Comparison of ENCODE assay signal across 1 cellular context in the genomic region with DNA sequence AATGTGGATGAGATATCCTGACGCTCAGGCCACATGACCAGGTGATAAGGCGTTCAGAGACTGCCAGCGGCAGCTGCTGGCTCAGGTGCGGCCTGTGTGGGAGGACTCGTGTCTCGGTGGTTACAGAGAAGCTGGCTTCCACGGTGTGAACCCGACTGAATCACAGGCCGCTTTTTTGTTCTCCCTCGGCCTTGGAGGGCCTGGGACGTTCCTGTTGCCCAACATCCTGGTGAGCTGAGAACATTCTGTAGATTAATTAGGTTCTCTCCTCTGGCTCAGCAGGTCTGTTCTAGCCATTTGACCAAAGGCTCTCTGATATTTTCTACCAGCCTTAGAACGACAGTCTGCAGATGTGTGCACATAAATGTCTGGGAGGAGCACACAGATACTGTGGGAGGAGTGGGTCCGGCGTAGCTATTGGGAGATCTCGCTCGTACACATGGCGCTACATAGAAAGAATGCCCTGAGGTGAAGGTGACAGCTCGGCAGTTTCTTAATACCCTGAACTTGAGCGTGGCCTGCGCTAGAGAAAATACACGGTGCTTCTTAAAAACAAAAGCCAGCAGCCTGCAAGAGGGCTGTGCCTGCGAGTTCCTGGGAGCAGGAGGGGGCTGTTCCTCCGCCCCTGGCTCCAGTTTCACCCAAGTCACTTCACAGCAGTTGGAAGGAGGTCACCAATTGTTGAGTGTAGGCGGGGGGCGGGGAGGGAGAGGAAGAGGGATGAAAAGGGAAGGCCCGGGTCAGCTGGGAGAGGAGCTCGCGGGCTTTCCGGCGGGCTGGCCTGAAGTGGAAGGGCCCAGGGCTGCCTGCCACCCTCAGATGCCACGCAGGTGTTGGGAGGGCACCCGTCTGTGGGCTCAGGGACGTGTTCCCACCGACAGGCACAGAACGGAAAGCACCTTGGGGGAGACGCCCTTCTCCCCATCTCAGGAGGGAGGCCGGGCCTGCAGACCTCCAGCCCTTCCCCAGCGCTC.
TF ChIP-seq lines count a peak whose summit lies in the region.

No MANE protein-coding gene starts in this region.

TF ChIP-seq in H1, 55 proteins besides CTCF, POLR2A, EP300 and RAD21 (continued from another document):
- TF ChIP-seq, protein P1, sequence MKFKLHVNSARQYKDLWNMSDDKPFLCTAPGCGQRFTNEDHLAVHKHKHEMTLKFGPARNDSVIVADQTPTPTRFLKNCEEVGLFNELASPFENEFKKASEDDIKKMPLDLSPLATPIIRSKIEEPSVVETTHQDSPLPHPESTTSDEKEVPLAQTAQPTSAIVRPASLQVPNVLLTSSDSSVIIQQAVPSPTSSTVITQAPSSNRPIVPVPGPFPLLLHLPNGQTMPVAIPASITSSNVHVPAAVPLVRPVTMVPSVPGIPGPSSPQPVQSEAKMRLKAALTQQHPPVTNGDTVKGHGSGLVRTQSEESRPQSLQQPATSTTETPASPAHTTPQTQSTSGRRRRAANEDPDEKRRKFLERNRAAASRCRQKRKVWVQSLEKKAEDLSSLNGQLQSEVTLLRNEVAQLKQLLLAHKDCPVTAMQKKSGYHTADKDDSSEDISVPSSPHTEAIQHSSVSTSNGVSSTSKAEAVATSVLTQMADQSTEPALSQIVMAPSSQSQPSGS (IDR thresholded peaks at IDR 0.05; ENCODE audit: low read length) = no peak
- TF ChIP-seq HDAC2 (IDR thresholded peaks at IDR 0.05; ENCODE audit: borderline replicate concordance in 1 of 2, low read depth in 2 of 2, low read length in 2 of 2) = no peak
- TF ChIP-seq SP4 (IDR thresholded peaks at IDR 0.05; ENCODE audit: low read length) = no peak
- no peak for TF ChIP-seq POU5F1 (IDR thresholded peaks at IDR 0.05; ENCODE audit: low read depth, low read length)
- TF ChIP-seq TEAD4 (IDR thresholded peaks at IDR 0.05; ENCODE audit: low read depth, low read length) = no peak
- no peak for TF ChIP-seq YY1 (IDR thresholded peaks at IDR 0.05; ENCODE audit: low read depth, low read length)
- TF ChIP-seq, protein P2, sequence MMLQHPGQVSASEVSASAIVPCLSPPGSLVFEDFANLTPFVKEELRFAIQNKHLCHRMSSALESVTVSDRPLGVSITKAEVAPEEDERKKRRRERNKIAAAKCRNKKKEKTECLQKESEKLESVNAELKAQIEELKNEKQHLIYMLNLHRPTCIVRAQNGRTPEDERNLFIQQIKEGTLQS (IDR thresholded peaks at IDR 0.05; ENCODE audit: insufficient read depth, low read depth, low read length) = no peak
- TF ChIP-seq RXRA (IDR thresholded peaks at IDR 0.05; ENCODE audit: insufficient read depth, low read depth, low read length) = no peak
- TF ChIP-seq ASH2L (IDR thresholded peaks at IDR 0.05; ENCODE audit: low read length) = peak; percentile 71
- TF ChIP-seq RBBP5 (IDR thresholded peaks at IDR 0.05; ENCODE audit: borderline replicate concordance, low read depth, low read length) = no peak
- TF ChIP-seq GTF2F1 (IDR thresholded peaks at IDR 0.05; ENCODE audit: borderline replicate concordance, low read depth, low read length) = no peak
- TF ChIP-seq CTBP2 (IDR thresholded peaks at IDR 0.05; ENCODE audit: borderline replicate concordance, insufficient read depth, insufficient read length, low read length) = no peak
- peak; percentile 51 for TF ChIP-seq KDM4A (IDR thresholded peaks at IDR 0.05; ENCODE audit: low read depth, low read length, severe bottlenecking)
- no peak for TF ChIP-seq SRF (IDR thresholded peaks at IDR 0.05; ENCODE audit: low read depth, low read length)
- no peak for TF ChIP-seq FOSL1 (IDR thresholded peaks at IDR 0.05; ENCODE audit: insufficient read depth, low read depth, low read length)
- no peak for TF ChIP-seq USF2 (IDR thresholded peaks at IDR 0.05; ENCODE audit: low read length)
- TF ChIP-seq SIRT6 (IDR thresholded peaks at IDR 0.05; ENCODE audit: low read length) = no peak
- TF ChIP-seq E2F6 (IDR thresholded peaks at IDR 0.05) = no peak
- no peak for TF ChIP-seq EGR1 (IDR thresholded peaks at IDR 0.05; ENCODE audit: borderline replicate concordance, low read depth, low read length)
- TF ChIP-seq BCL11A (IDR thresholded peaks at IDR 0.05; ENCODE audit: low read depth in 2 of 2, low read length in 2 of 2) = no peak
- no peak for TF ChIP-seq BRCA1 (IDR thresholded peaks at IDR 0.05; ENCODE audit: low read depth, low read length)
- TF ChIP-seq SUZ12 (IDR thresholded peaks at IDR 0.05; ENCODE audit: low read length) = peak; percentile 13; the same call in 1 of the 2 replicates
- TF ChIP-seq HDAC6 (IDR thresholded peaks at IDR 0.05; ENCODE audit: low read depth, low read length) = no peak
- no peak for TF ChIP-seq MAX (IDR thresholded peaks at IDR 0.05)
- no peak for TF ChIP-seq JUND (IDR thresholded peaks at IDR 0.05; ENCODE audit: low read length)
- no peak for TF ChIP-seq RFX5 (IDR thresholded peaks at IDR 0.05; ENCODE audit: borderline replicate concordance, low read depth, low read length)
- TF ChIP-seq TCF12 (IDR thresholded peaks at IDR 0.05; ENCODE audit: low read depth, low read length) = no peak
- TF ChIP-seq EZH2 (IDR thresholded peaks at IDR 0.05; ENCODE audit: low read depth, low read length, severe bottlenecking) = no peak
TF ChIP-seq in H1: peak in this region for 5.
